ENCODE assay signal across 7 cellular contexts in the genomic region with DNA sequence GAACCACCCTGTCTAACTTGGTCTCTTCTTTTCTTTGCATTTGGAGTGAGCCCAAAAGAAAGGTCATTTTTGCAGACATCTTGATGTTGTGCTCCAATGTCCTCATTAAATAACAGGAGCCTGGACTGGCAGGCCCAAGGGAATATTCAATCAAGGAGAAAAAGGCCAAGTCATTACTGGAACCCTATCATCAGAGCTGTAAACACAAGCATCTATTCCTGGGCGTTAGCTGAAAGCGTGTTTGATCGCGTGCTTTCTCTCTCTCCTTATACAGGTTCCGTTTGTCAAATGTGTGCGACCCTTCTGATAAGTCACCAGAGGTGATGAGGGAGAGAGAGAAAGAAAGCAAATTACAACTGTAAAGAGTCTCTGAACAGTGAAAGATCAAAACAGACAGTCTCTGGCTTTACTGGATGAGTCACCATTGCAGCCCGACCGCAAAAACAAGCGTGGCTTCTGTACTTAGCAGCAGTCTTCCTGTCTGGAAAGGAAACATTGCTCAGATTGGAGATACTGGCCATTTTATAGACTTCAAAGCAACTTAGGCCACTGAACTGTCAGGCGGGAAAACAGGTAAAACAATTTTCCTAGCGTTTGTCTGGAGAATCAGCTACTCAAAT. TPM values are rescaled to one million over a fixed set of nuclear protein-coding genes. Genes with fewer than 3 reads are reported as not detected.
DNase-seq lines count a peak whose midpoint lies in the region; ATAC-seq and TF ChIP-seq lines count a peak whose summit lies in the region.

No MANE protein-coding gene starts in this region.

- no peaks in the 10 kb centered on the region for H3K27me3 ChIP-seq in stomach

- peaks cover 17% of the 10 kb centered on the region for H3K4me1 Mint-ChIP-seq in chondrocyte (ENCODE audit: low read depth)
- peaks cover 19% of the 10 kb centered on the region in 2 donors for H3K4me1 Mint-ChIP-seq in natural killer cell

- H3K9me3 Mint-ChIP-seq in chondrocyte (ENCODE audit: low read depth) (no peaks in the 10 kb centered on the region), natural killer cell (no peaks in the 10 kb centered on the region)

- H3K36me3 Mint-ChIP-seq in chondrocyte (ENCODE audit: low read depth) (no peaks in the 10 kb centered on the region), natural killer cell (no peaks in the 10 kb centered on the region)

- ATAC-seq in GM19395 (IDR thresholded peaks at IDR 0.05; ENCODE audit: unreplicated experiment) (peak; percentile 93), HG03571 (IDR thresholded peaks at IDR 0.05; ENCODE audit: unreplicated experiment) (peak; percentile 76), natural killer cell (peak; percentile 89 to 98 (median 91))

- no peak for TF ChIP-seq EP300 in stomach (IDR thresholded peaks at IDR 0.05)

- peak; percentile 51 for DNase-seq in activated CD4-positive, CD25-positive, alpha-beta regulatory T cell treated with anti-CD3 and anti-CD28 coated beads, Interleukin-2, amount 50 U/mL, for 16 hours (ENCODE audit: low read depth, low spot score)
- DNase-seq in chondrocyte (ENCODE audit: low spot score) (no peak), natural killer cell (peak; percentile 62), stomach (peak; percentile 45), cortex of kidney (lab: John Stamatoyannopoulos, UW) (no peak)

- H3K27ac ChIP-seq in stomach, result peak overlapping the region in 4 of 5 donors; percentile 21 to 68 (median 62)

- 45 to 53% (median 47%) methylated on average over 11 of the region's 11 CpGs for WGBS in stomach, 5 donors

- H3K4me3 ChIP-seq in stomach, result no peak overlapping the region

- no peak for TF ChIP-seq CTCF in chondrocyte (IDR thresholded peaks at IDR 0.05)
- TF ChIP-seq CTCF in natural killer cell (IDR thresholded peaks at IDR 0.05), result no peak
- TF ChIP-seq CTCF in stomach (IDR thresholded peaks at IDR 0.05), result no peak

- no peaks in the 10 kb centered on the region for H3K27me3 Mint-ChIP-seq in chondrocyte (ENCODE audit: low read depth)
- peaks cover 0 to 3% of the 10 kb centered on the region in 2 donors for H3K27me3 Mint-ChIP-seq in natural killer cell (ENCODE audit: low read depth in 2 of 2)

- H3K4me3 Mint-ChIP-seq in chondrocyte (ENCODE audit: unreplicated experiment) (peak overlapping the region; percentile 17), natural killer cell (peak overlapping the region; percentile 71)

- peaks cover 3 to 17% (median 10%) of the 10 kb centered on the region in 4 donors for H3K4me1 ChIP-seq in stomach

- no peaks in the 10 kb centered on the region for H3K9me3 ChIP-seq in stomach

- H3K36me3 ChIP-seq in stomach, result no peaks in the 10 kb centered on the region

- no peak for TF ChIP-seq POLR2A in stomach (IDR thresholded peaks at IDR 0.05)

- intact Hi-C loops in natural killer cell (cut with micrococcal nuclease) (loop anchor here (1.0 kb wide), 1 partner anchor 1392 kb away; no protein-coding TSS in a partner anchor), stomach (cut with DNase I; ENCODE audit: low total_unique reads) (no loop called here)

- H3K27ac Mint-ChIP-seq in chondrocyte (ENCODE audit: unreplicated experiment) (peak overlapping the region; percentile 89), natural killer cell (peak overlapping the region; percentile 89 to 92)

RNA-seq across cellular contexts. Expression of a gene that starts 39.5 kb away (rescaled TPM):
- total RNA-seq in chondrocyte (1.3 to 3.1 TPM (median 3.0 TPM) in 3 replicates), natural killer cell (1 to 10 TPM; 1.3 to 4.6 (median 1.9) TPM), stomach (1 to 10 TPM; 1.2 to 9.0 (median 3.6) TPM)
- 10 to 100 TPM in 2 of 3 donors, 1 to 10 TPM in 1; 1.4 to 20.9 (median 12.8) TPM for polyA plus RNA-seq in stomach

Comparison
In these comparisons a context has a peak if more than half of its experiments do, and no peak if none do; other contexts are left out.
1. DNase-seq: peak in activated CD4-positive, CD25-positive, alpha-beta regulatory T cell treated with anti-CD3 and anti-CD28 coated beads, Interleukin-2, amount 50 U/mL, for 16 hours (single experiment), natural killer cell (single experiment) and stomach (single experiment); none in chondrocyte (single experiment) and cortex of kidney (single experiment).
2. Peak in every context shown above with its lines, with median percentiles within 50 percentile points of each other: ATAC-seq.